Comparison of ENCODE assay signal across 21 cellular contexts in the genomic region with DNA sequence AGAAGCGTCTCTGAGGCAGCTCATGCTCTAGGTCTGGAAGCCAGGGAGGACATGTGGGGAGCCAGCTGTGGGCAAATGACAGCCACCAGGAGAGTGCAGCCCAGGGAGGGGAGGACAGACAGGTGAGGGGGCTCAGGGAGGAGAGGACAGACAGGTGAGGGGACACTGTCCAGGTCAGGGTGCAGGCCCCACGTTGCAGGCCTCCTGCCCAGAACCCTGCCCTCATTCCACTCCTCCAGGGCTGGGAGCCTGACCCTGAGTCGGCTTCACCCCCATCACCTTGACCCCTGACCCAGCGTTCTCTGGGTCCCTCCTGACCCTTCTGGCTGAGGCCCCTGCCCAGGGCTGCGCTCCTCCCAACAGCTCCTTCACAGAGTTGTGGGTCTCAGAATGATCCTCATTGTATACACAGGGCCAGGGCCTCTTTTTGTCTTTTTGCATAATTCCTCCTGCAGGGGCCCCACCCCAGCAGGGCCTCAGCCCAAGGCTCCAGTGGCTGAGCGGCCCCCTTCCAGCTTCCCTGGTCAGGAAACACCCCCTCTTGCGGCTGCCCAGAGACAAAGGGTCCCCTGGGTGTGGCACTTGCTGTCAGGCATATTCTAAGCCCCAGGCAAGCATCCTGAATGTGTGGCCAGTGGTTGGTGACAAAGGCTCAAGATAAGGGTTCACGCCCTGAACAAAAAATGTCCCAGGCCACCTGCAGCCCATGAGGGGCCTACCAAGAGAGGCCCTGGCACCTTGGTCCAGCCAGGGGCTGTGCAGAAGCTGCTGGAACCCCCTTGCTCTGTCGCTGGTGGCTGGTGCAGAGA.
"Had no signal": no experiment of that assay in that cellular context is flagged by ENCODE, and none has a peak within 500 bp of the region (broad histone marks: within the 10 kb centered on the region; RNA-seq: fewer than 3 reads in every experiment).

No MANE protein-coding gene starts in this region.

- DNase-seq: activated CD4-positive, alpha-beta T cell treated with anti-CD3 and anti-CD28 coated beads for 36 hours; activated naive CD4-positive, alpha-beta T cell treated with Interleukin-2 at 50 U/mL for 16 hours; activated naive CD8-positive, alpha-beta T cell treated with anti-CD3 and anti-CD28 coated beads, Interleukin-2, amount 10 ng/mL, durations not matched to agents 7 days and 5 days; activated T-cell treated with anti-CD3 and anti-CD28 coated beads, Interleukin-2, amount 50 U/mL, for 24 hours; amygdala; body of pancreas; endodermal cell; foreskin keratinocyte; left colon; midbrain; psoas muscle; right lobe of liver; stimulated activated CD4-positive, alpha-beta T cell treated with anti-CD3 and anti-CD28 coated beads, Interleukin-4, amount 100 ng/mL, for 1 hour had no signal

- H3K36me3 ChIP-seq: right lobe of liver, thoracic aorta had no signal

- ATAC-seq: activated CD4-positive, alpha-beta T cell treated with anti-CD3 and anti-CD28 coated beads for 36 hours; body of pancreas; foreskin keratinocyte; left colon; psoas muscle; WTC11 had no signal

- H3K4me2 ChIP-seq: hepatocyte, smooth muscle cell had no signal

- FAIRE-seq: islet of Langerhans had no signal

- H3K9me3 ChIP-seq: body of pancreas, psoas muscle, right lobe of liver, thoracic aorta had no signal

- H3K4me3 ChIP-seq: body of pancreas, dorsolateral prefrontal cortex, hepatocyte, lung, psoas muscle, right lobe of liver, smooth muscle cell, thoracic aorta had no signal

- H2AFZ ChIP-seq: hepatocyte had no signal

- H3K4me1 ChIP-seq: body of pancreas, foreskin keratinocyte, psoas muscle, right lobe of liver had no signal

- H3K27ac ChIP-seq: body of pancreas, dorsolateral prefrontal cortex, epithelial cell of prostate, foreskin keratinocyte, hepatocyte, psoas muscle, right lobe of liver, thoracic aorta had no signal

- H3K27me3 ChIP-seq: foreskin keratinocyte, hepatocyte, right lobe of liver had no signal
